ENCODE assay signal across 9 cellular contexts in the genomic region with DNA sequence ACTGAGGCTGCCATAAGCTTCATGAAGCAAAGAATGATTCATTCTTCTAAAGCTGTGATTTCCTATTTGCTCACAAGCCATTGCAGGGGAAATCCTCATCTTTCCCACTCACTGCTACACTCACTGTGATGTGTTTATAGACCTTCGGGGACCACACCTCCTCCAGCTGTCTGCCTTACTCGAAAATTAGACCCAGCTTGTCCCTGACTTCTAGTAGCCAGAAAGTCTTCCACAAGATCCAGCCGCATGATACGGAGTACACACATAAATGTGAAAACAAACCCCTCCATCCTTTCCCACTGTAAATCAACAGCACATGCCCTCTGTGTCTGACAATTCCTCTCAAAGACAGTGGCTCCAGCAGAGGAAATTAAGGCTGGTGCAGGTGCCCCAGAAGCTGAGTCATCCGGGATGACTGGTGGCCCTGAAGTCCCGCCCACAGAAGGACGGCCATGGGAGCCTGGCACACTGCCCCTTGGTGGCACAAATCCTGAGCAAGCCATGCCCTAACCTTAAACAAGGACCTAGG.
A peak's percentile ranks its signal among the peaks of the same experiment; 100 is the strongest.
DNase-seq lines count a peak whose midpoint lies in the region; TF ChIP-seq lines count a peak whose summit lies in the region.
"Had no signal": no experiment of that assay in that cellular context is flagged by ENCODE, and none has a peak within 500 bp of the region (broad histone marks: within the 10 kb centered on the region; RNA-seq: fewer than 3 reads in every experiment).

No MANE protein-coding gene starts in this region.

- peak; percentile 35 for DNase-seq in NCI-H1694 treated with DMSO at 0.1 percent for 48 hours (lab: John Stamatoyannopoulos, UW)
- DNase-seq in NCI-H1694 (lab: John Stamatoyannopoulos, UW): no peak
- peak; percentile 60 for DNase-seq in fibroblast of the conjunctiva (ENCODE audit: low read depth)
- peak; percentile 1 to 12 for DNase-seq in stimulated activated CD8-positive, alpha-beta memory T cell treated with anti-CD3 and anti-CD28 coated beads, Interleukin-15, amount 100 ng/mL, for 48 hours (ENCODE audit: low read depth in 2 of 2)
- DNase-seq in pons (ENCODE audit: low spot score): no peak
- no peak for DNase-seq in DMS79 treated with DMSO at 0.1 percent for 48 hours (lab: John Stamatoyannopoulos, UW)
- DNase-seq in NK-92 (lab: John Stamatoyannopoulos, UW; ENCODE audit: unreplicated experiment): no peak
- DNase-seq: NCI-H1105 treated with DMSO at 0.1 percent for 48 hours had no signal

TF ChIP-seq in PFSK-1, 5 proteins besides CTCF, POLR2A, EP300 and RAD21:
- TF ChIP-seq TAF1 (IDR thresholded peaks at IDR 0.05; ENCODE audit: borderline replicate concordance, insufficient read depth, low read length) (no peak), SIN3A (IDR thresholded peaks at IDR 0.05; ENCODE audit: borderline replicate concordance, insufficient read depth, low read length) (peak; percentile 68; the same call in 1 of the 2 replicates), FOXP2 (optimal IDR thresholded peaks at IDR 0.05; ENCODE audit: borderline replicate concordance, extremely low read depth, extremely low read length, insufficient read depth) (peak; percentile 28)

Comparison
In these comparisons a context has a peak if more than half of its experiments do, and no peak if none do; other contexts are left out.
1. DNase-seq: peak in NCI-H1694 treated with DMSO at 0.1 percent for 48 hours (single experiment), fibroblast of the conjunctiva (single experiment) and stimulated activated CD8-positive, alpha-beta memory T cell treated with anti-CD3 and anti-CD28 coated beads, Interleukin-15, amount 100 ng/mL, for 48 hours (2 of 2); none in NCI-H1694 (single experiment), pons (single experiment), DMS79 treated with DMSO at 0.1 percent for 48 hours (single experiment) and NK-92 (single experiment).